ENCODE assay signal across 22 cellular contexts in genomic region chr2:232139171-232139594, GRCh38.
A peak's percentile ranks its signal among the peaks of the same experiment; 100 is the strongest.
DNase-seq lines count a peak whose midpoint lies in the region; ATAC-seq and TF ChIP-seq lines count a peak whose summit lies in the region.
"Had no signal": no experiment of that assay in that cellular context is flagged by ENCODE, and none has a peak within 500 bp of the region (broad histone marks: within the 10 kb centered on the region; RNA-seq: fewer than 3 reads in every experiment).

No MANE protein-coding gene starts in this region.

- intact Hi-C loops in CD8-positive, alpha-beta T cell (cut with DNase I, micrococcal nuclease), result no loop called here
- intact Hi-C loops in natural killer cell (cut with micrococcal nuclease), result loop anchor here (10.0 kb wide), 1 partner anchor 186 kb away; no protein-coding TSS in a partner anchor

- H3K36me3 ChIP-seq in CD8-positive, alpha-beta T cell (ENCODE audit: insufficient read depth, low read length), result no peaks in the 10 kb centered on the region

- peak; percentile 41 to 63 for ATAC-seq in activated CD4-positive, CD25-positive, alpha-beta regulatory T cell treated with anti-CD3 and anti-CD28 coated beads, Interleukin-2, amount 50 U/mL, for 24 hours
- peak; percentile 68 for ATAC-seq in CD8-positive, alpha-beta T cell
- ATAC-seq in T-helper 17 cell (no peak), natural killer cell (peak in 1 of 3 donors; percentile 54), HG03469 (IDR thresholded peaks at IDR 0.05; ENCODE audit: unreplicated experiment) (no peak), GM21526 (IDR thresholded peaks at IDR 0.05; ENCODE audit: low FRiP score, unreplicated experiment) (no peak)
- ATAC-seq: left colon, psoas muscle had no signal

- peak overlapping the region; percentile 16 for H3K4me3 Mint-ChIP-seq in CD8-positive, alpha-beta T cell
- no peak overlapping the region for H3K4me3 Mint-ChIP-seq in T-helper 17 cell
- no peak overlapping the region for H3K4me3 Mint-ChIP-seq in natural killer cell
- H3K4me3 Mint-ChIP-seq: neural crest cell had no signal

- no peak for DNase-seq in activated CD4-positive, CD25-positive, alpha-beta regulatory T cell treated with anti-CD3 and anti-CD28 coated beads, Interleukin-2, amount 50 U/mL, for 72 hours
- DNase-seq in CD8-positive, alpha-beta T cell, result peak in 1 of 7 experiments; percentile 51
- no peak for DNase-seq in T-helper 17 cell
- no peak for DNase-seq in natural killer cell
- no peak for DNase-seq in NCI-H1092 (lab: John Stamatoyannopoulos, UW)
- DNase-seq: activated CD4-positive, alpha-beta T cell treated with anti-CD3 and anti-CD28 coated beads for 4 hours; Calu3; cortex of kidney; glutamatergic neuron; left colon; NCI-H2081 treated with DMSO at 0.1 percent for 48 hours; NCI-H510A treated with DMSO at 0.1 percent for 48 hours; psoas muscle; stimulated activated CD4-positive, alpha-beta T cell treated with anti-CD3 and anti-CD28 coated beads, Interleukin-2, amount 100 ng/mL, for 24 hours; stimulated activated naive CD4-positive, alpha-beta T cell treated with Interleukin-2 at 50 U/mL for 16 hours; SW 1271; trophoblast cell had no signal

- no peaks in the 10 kb centered on the region for H3K27me3 Mint-ChIP-seq in CD8-positive, alpha-beta T cell (ENCODE audit: low read depth)
- no peaks in the 10 kb centered on the region for H3K27me3 Mint-ChIP-seq in T-helper 17 cell
- no peaks in the 10 kb centered on the region for H3K27me3 Mint-ChIP-seq in natural killer cell (ENCODE audit: low read depth in 2 of 2)

- CTCF ChIA-PET in CD8-positive, alpha-beta T cell (lab: Charles Lee), result interaction anchor here (1.1 to 7.0 kb wide), 5 partner anchors 14 to 214 kb away, joined by 3 to 76 read pairs (median 4); partner anchors contain the start of gene NPPC

- H3K27me3 ChIP-seq in CD8-positive, alpha-beta T cell (ENCODE audit: insufficient read depth, low read length), result no peaks in the 10 kb centered on the region

- H3K36me3 Mint-ChIP-seq in CD8-positive, alpha-beta T cell, result peaks cover 4% of the 10 kb centered on the region
- H3K36me3 Mint-ChIP-seq in T-helper 17 cell (ENCODE audit: low read depth) (peaks cover 5% of the 10 kb centered on the region), natural killer cell (no peaks in the 10 kb centered on the region)

- POLR2A ChIA-PET in CD8-positive, alpha-beta T cell (lab: Charles Lee), result interaction anchor here (1.2 kb wide), 1 partner anchor 176 kb away, joined by 3 read pairs; no protein-coding TSS in a partner anchor

- H3K4me1 Mint-ChIP-seq in CD8-positive, alpha-beta T cell (ENCODE audit: low read depth), result peaks cover 71% of the 10 kb centered on the region
- H3K4me1 Mint-ChIP-seq in T-helper 17 cell (peaks cover 29% of the 10 kb centered on the region), natural killer cell (peaks cover 12 to 26% of the 10 kb centered on the region in 2 donors)
- H3K4me1 Mint-ChIP-seq: neural crest cell had no signal

- H3K9me3 Mint-ChIP-seq in CD8-positive, alpha-beta T cell, result no peaks in the 10 kb centered on the region
- no peaks in the 10 kb centered on the region for H3K9me3 Mint-ChIP-seq in natural killer cell
- H3K9me3 Mint-ChIP-seq: neural crest cell had no signal

- peak overlapping the region; percentile 81 for H3K27ac Mint-ChIP-seq in CD8-positive, alpha-beta T cell
- H3K27ac Mint-ChIP-seq in T-helper 17 cell, result peak overlapping the region; percentile 80
- peak overlapping the region; percentile 4 to 5 for H3K27ac Mint-ChIP-seq in natural killer cell

- no peak overlapping the region for H3K4me3 ChIP-seq in CD8-positive, alpha-beta T cell (ENCODE audit: low read depth, low read length)
- H3K4me3 ChIP-seq: psoas muscle had no signal

- no peaks in the 10 kb centered on the region for H3K9me3 ChIP-seq in CD8-positive, alpha-beta T cell (ENCODE audit: low read length)
- no peaks in the 10 kb centered on the region for H3K9me3 ChIP-seq in T-helper 17 cell (ENCODE audit: control insufficient read depth, low read length, poor library complexity, severe bottlenecking)
- H3K9me3 ChIP-seq: psoas muscle had no signal

- peak overlapping the region; percentile 9 for H3K27ac ChIP-seq in CD8-positive, alpha-beta T cell (ENCODE audit: low read depth, low read length)
- H3K27ac ChIP-seq: 22Rv1, psoas muscle had no signal

- no peak for TF ChIP-seq CTCF in CD8-positive, alpha-beta T cell (IDR thresholded peaks at IDR 0.05)
- TF ChIP-seq CTCF in natural killer cell (IDR thresholded peaks at IDR 0.05), result no peak

- H3K4me1 ChIP-seq in CD8-positive, alpha-beta T cell (ENCODE audit: insufficient read depth, low read length), result peaks cover 47% of the 10 kb centered on the region

Comparison
In these comparisons a context has a peak if more than half of its experiments do, and no peak if none do; other contexts are left out.
1. ATAC-seq: peak in activated CD4-positive, CD25-positive, alpha-beta regulatory T cell treated with anti-CD3 and anti-CD28 coated beads, Interleukin-2, amount 50 U/mL, for 24 hours (2 of 2) and CD8-positive, alpha-beta T cell (single experiment); none in T-helper 17 cell (single experiment), HG03469 (single experiment) and GM21526 (single experiment).
2. H3K27ac Mint-ChIP-seq: peak in every context shown above with its lines; median percentile 81 in CD8-positive, alpha-beta T cell; 80 in T-helper 17 cell; 4 in natural killer cell.